In genomic region chr16:20001856-20002707, GRCh38 we compare ENCODE assay signal across 12 cellular contexts.
"Had no signal": no experiment of that assay in that cellular context is flagged by ENCODE, and none has a peak within 500 bp of the region (broad histone marks: within the 10 kb centered on the region; RNA-seq: fewer than 3 reads in every experiment).

No MANE protein-coding gene starts in this region.

- H3K27ac ChIP-seq: psoas muscle, sigmoid colon, upper lobe of left lung had no signal

- H3K27me3 ChIP-seq: sigmoid colon, upper lobe of left lung had no signal

- H3K4me1 ChIP-seq: psoas muscle, sigmoid colon, upper lobe of left lung had no signal

- DNase-seq: activated B cell treated with CpG ODN at 0.5 μM for 24 hours; activated CD4-positive, alpha-beta T cell treated with anti-CD3 and anti-CD28 coated beads, Interleukin-2, amount 50 U/mL, for 1 hour; amniotic stem cell; effector memory CD8-positive, alpha-beta T cell; immature natural killer cell; occipital lobe; psoas muscle; sigmoid colon; stimulated activated CD4-positive, alpha-beta T cell treated with anti-CD3 and anti-CD28 coated beads, Interleukin-12 subunit alpha, Interleukin-12 subunit beta, amount 100 ng/mL, for 4 hours; stimulated activated naive CD4-positive, alpha-beta T cell treated with Interleukin-2 at 50 U/mL for 16 hours had no signal

- H3K36me3 ChIP-seq: sigmoid colon, upper lobe of left lung had no signal

- ATAC-seq: effector memory CD8-positive, alpha-beta T cell; natural killer cell treated with Interleukin-12 subunit alpha and Interleukin-12 subunit beta and Interleukin-15 and Interleukin-18, amount 100 ng/mL, for 72 hours; psoas muscle had no signal

- H3K9me3 ChIP-seq: psoas muscle, sigmoid colon, upper lobe of left lung had no signal

- H3K4me3 ChIP-seq: psoas muscle, sigmoid colon, upper lobe of left lung had no signal
